8 cellular contexts compared by ENCODE assay signal in the genomic region with DNA sequence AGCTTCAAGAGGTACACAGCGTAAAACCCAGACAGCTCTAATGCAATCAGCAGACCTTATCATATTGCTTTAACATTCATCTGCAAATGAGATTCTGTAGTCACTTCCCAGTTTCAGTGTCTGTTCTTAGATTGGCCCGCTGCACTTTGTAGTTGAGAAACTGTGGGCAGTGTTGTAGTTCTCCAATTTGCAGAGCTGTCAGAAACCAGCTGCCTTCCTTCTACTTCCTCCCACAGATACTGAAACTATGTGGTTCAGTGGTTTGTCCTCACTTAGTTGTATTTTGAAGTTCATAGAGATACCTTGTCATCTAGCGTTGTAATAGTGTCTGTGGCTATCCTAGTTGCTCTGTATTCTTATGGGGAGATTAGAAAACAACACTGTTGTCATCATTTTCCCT. TPM values are rescaled to one million over a fixed set of nuclear protein-coding genes. Genes with fewer than 3 reads are reported as not detected.
A peak's percentile ranks its signal among the peaks of the same experiment; 100 is the strongest.
DNase-seq lines count a peak whose midpoint lies in the region; ATAC-seq and TF ChIP-seq lines count a peak whose summit lies in the region.

No MANE protein-coding gene starts in this region.

- no peaks in the 10 kb centered on the region for H3K9me3 ChIP-seq in CD8-positive, alpha-beta T cell (ENCODE audit: low read length)

- H3K4me1 ChIP-seq in CD8-positive, alpha-beta T cell (ENCODE audit: insufficient read depth, low read length) = no peaks in the 10 kb centered on the region

- H3K36me3 Mint-ChIP-seq in CD8-positive, alpha-beta T cell = peaks cover 21% of the 10 kb centered on the region
- H3K36me3 Mint-ChIP-seq in nephron progenitor cell (ENCODE audit: low read depth) = peaks cover 24% of the 10 kb centered on the region

- CTCF ChIA-PET in CD8-positive, alpha-beta T cell (lab: Charles Lee) = no interaction called here

- H3K4me1 Mint-ChIP-seq in CD8-positive, alpha-beta T cell (ENCODE audit: low read depth) = peaks cover 15% of the 10 kb centered on the region
- H3K4me1 Mint-ChIP-seq in nephron progenitor cell = no peaks in the 10 kb centered on the region

- no peaks in the 10 kb centered on the region for H3K27me3 Mint-ChIP-seq in CD8-positive, alpha-beta T cell (ENCODE audit: low read depth)
- H3K27me3 Mint-ChIP-seq in nephron progenitor cell (ENCODE audit: low read depth, poor library complexity) = no peaks in the 10 kb centered on the region

- peak in 5 of 7 experiments; percentile 1 to 32 (median 14) for DNase-seq in CD8-positive, alpha-beta T cell
- DNase-seq in activated CD8-positive, alpha-beta memory T cell treated with anti-CD3 and anti-CD28 coated beads, Interleukin-2, amount 50 U/mL, for 24 hours (ENCODE audit: extremely low read depth) = peak; percentile 31
- no peak for DNase-seq in nephron progenitor cell
- no peak for DNase-seq in COLO829 (ENCODE audit: low spot score)
- DNase-seq in HT-29 (ENCODE audit: low spot score) = no peak
- no peak for DNase-seq in NCI-H526 (lab: John Stamatoyannopoulos, UW)

- no peaks in the 10 kb centered on the region for H3K9me3 Mint-ChIP-seq in CD8-positive, alpha-beta T cell
- H3K9me3 Mint-ChIP-seq in nephron progenitor cell = no peaks in the 10 kb centered on the region

- H3K36me3 ChIP-seq in CD8-positive, alpha-beta T cell (ENCODE audit: insufficient read depth, low read length) = peaks cover 13% of the 10 kb centered on the region

- H3K4me3 ChIP-seq in CD8-positive, alpha-beta T cell (ENCODE audit: low read depth, low read length) = no peak overlapping the region

- H3K27me3 ChIP-seq in CD8-positive, alpha-beta T cell (ENCODE audit: insufficient read depth, low read length) = no peaks in the 10 kb centered on the region

- POLR2A ChIA-PET in CD8-positive, alpha-beta T cell (lab: Charles Lee) = no interaction called here

- H3K27ac Mint-ChIP-seq in CD8-positive, alpha-beta T cell = peak overlapping the region; percentile 64
- H3K27ac Mint-ChIP-seq in nephron progenitor cell = peak overlapping the region; percentile 69

- TF ChIP-seq CTCF in CD8-positive, alpha-beta T cell (IDR thresholded peaks at IDR 0.05) = no peak
- TF ChIP-seq CTCF in nephron progenitor cell (IDR thresholded peaks at IDR 0.05) = no peak

- intact Hi-C loops in CD8-positive, alpha-beta T cell (cut with DNase I, micrococcal nuclease) = no loop called here

- ATAC-seq in CD8-positive, alpha-beta T cell = peak; percentile 90
- ATAC-seq in GM19463 (IDR thresholded peaks at IDR 0.05; ENCODE audit: unreplicated experiment) (peak; percentile 99), HG03520 (IDR thresholded peaks at IDR 0.05; ENCODE audit: unreplicated experiment) (peak; percentile 100)

- H3K27ac ChIP-seq in CD8-positive, alpha-beta T cell (ENCODE audit: low read depth, low read length) = no peak overlapping the region

- H3K4me3 Mint-ChIP-seq in CD8-positive, alpha-beta T cell = no peak overlapping the region
- no peak overlapping the region for H3K4me3 Mint-ChIP-seq in nephron progenitor cell

RNA-seq across cellular contexts. Expression of a gene that starts 39.6 kb away (rescaled TPM):
- total RNA-seq in CD8-positive, alpha-beta T cell = not detected
- 1.0 and 2.0 TPM in 2 replicates for total RNA-seq in HT-29 (2014; rRNA removed; shearing (Covaris generic))

RNA-seq across cellular contexts. Expression of a gene that starts 53.4 kb away (rescaled TPM):
- total RNA-seq in CD8-positive, alpha-beta T cell = 10 to 100 TPM; 55.2 to 57.0 TPM
- 11.7 and 12.7 TPM in 2 replicates for total RNA-seq in HT-29 (2014; rRNA removed; shearing (Covaris generic))

Comparison
In these comparisons a context has a peak if more than half of its experiments do, and no peak if none do; other contexts are left out.
1. DNase-seq: peak in CD8-positive, alpha-beta T cell (5 of 7) and activated CD8-positive, alpha-beta memory T cell treated with anti-CD3 and anti-CD28 coated beads, Interleukin-2, amount 50 U/mL, for 24 hours (single experiment); none in nephron progenitor cell (single experiment), COLO829 (single experiment), HT-29 (single experiment) and NCI-H526 (0 of 2).
2. Peak in every context shown above with its lines, with median percentiles within 50 percentile points of each other: ATAC-seq.